In the genomic region with DNA sequence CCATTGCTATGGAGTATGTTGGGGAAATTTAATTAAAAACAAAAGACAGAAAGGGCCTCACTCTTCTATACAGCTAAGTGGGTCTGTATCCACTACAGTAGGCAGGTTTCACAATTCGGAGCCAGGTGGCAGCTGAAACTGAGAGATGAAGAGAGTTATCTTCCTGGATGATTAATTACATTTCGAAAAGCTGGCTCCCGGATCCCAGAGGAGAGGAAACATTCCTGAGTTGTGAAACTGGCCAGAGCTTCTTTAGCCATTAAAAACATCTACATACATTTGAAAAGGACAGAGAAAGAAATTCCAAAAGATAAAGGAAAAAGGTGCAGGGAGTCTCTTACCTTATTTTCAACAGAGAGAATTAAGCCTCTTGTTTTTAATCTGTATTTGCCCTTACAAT, we compare ENCODE assay signal across 18 cellular contexts. TPM values are rescaled to one million over a fixed set of nuclear protein-coding genes. Genes with fewer than 3 reads are reported as not detected.
"Had no signal": no experiment of that assay in that cellular context is flagged by ENCODE, and none has a peak within 500 bp of the region (broad histone marks: within the 10 kb centered on the region; RNA-seq: fewer than 3 reads in every experiment).

No MANE protein-coding gene starts in this region.

- H3K4me1 ChIP-seq: stomach, testis, upper lobe of right lung had no signal

- H3K27ac ChIP-seq: cardiac muscle cell, dorsolateral prefrontal cortex, ovary, stomach, testis, upper lobe of right lung had no signal

- H3K4me3 ChIP-seq: cardiac muscle cell, dorsolateral prefrontal cortex, ovary, stomach, testis, upper lobe of right lung had no signal

- FAIRE-seq: islet of Langerhans had no signal

- H3K36me3 ChIP-seq: cardiac muscle cell, ovary, stomach, upper lobe of right lung had no signal

- H3K9me3 ChIP-seq: ovary, stomach, testis, upper lobe of right lung had no signal

- H3K27me3 ChIP-seq: cardiac muscle cell, ovary, testis, upper lobe of right lung had no signal

- DNase-seq: activated CD4-positive, CD25-positive, alpha-beta regulatory T cell treated with anti-CD3 and anti-CD28 coated beads, Interleukin-2, amount 50 U/mL, for 72 hours; activated naive CD4-positive, alpha-beta T cell treated with Interleukin-2 at 50 U/mL for 16 hours; aorta; dorsolateral prefrontal cortex; foreskin melanocyte; head of caudate nucleus; ovary; stimulated activated CD4-positive, alpha-beta T cell treated with anti-CD3 and anti-CD28 coated beads, Interleukin-1b, Interleukin-23, amount 100 ng/mL, for 48 hours; stomach; T-cell; T-helper 9 cell; testis; upper lobe of right lung had no signal

RNA-seq across cellular contexts. Expression of a gene that starts 58.6 kb away (rescaled TPM):
- total RNA-seq: cardiac muscle cell, endodermal cell, left lobe of liver, neural crest cell, T-cell had no signal
